Comparison of ENCODE assay signal across 35 cellular contexts in genomic region chr10:129157185-129157584, GRCh38.
"Had no signal": no experiment of that assay in that cellular context is flagged by ENCODE, and none has a peak within 500 bp of the region (broad histone marks: within the 10 kb centered on the region; RNA-seq: fewer than 3 reads in every experiment).

No MANE protein-coding gene starts in this region.

- H3K4me3 ChIP-seq: MG63 had no signal

- H3K36me3 ChIP-seq: MG63 had no signal

- H3K27me3 ChIP-seq: MG63 had no signal

- DNase-seq: Karpas-422, Kasumi-1, MG63, MM.1S, MV-4-11, NCI-H1048, NCI-H1092, NCI-H1092 treated with DMSO at 0.1 percent for 48 hours, NCI-H1105, NCI-H1105 treated with DMSO at 0.1 percent for 48 hours, NCI-H1417, NCI-H1417 treated with DMSO at 0.1 percent for 48 hours, NCI-H1436, NCI-H1436 treated with DMSO at 0.1 percent for 48 hours, NCI-H1694, NCI-H1694 treated with DMSO at 0.1 percent for 48 hours, NCI-H187, NCI-H187 treated with DMSO at 0.1 percent for 48 hours, NCI-H1930, NCI-H2029, NCI-H2029 treated with DMSO at 0.1 percent for 48 hours, NCI-H2081, NCI-H2081 treated with DMSO at 0.1 percent for 48 hours, NCI-H2107, NCI-H2171, NCI-H2171 treated with DMSO at 0.1 percent for 48 hours, NCI-H2227 treated with DMSO at 0.1 percent for 48 hours, NCI-H226, NCI-H345, NCI-H446, NCI-H446 treated with DMSO at 0.1 percent for 48 hours, NCI-H510A, NCI-H510A treated with DMSO at 0.1 percent for 48 hours, NCI-H524, NCI-H524 treated with DMSO at 0.1 percent for 48 hours had no signal

- H3K9me3 ChIP-seq: MG63 had no signal
